ENCODE assay signal across 8 cellular contexts in genomic region chr1:88998716-88999115, GRCh38. TPM values are rescaled to one million over a fixed set of nuclear protein-coding genes. Genes with fewer than 3 reads are reported as not detected.
DNase-seq lines count a peak whose midpoint lies in the region; ATAC-seq and TF ChIP-seq lines count a peak whose summit lies in the region.

No MANE protein-coding gene starts in this region.

- H4K20me1 ChIP-seq in fibroblast of lung (ENCODE audit: control insufficient read depth, extremely low read depth, insufficient read depth, low read length) (no peaks in the 10 kb centered on the region), neural progenitor cell (ENCODE audit: low read depth) (no peaks in the 10 kb centered on the region)

- H3K9me3 ChIP-seq in BE2C (no peaks in the 10 kb centered on the region), fibroblast of lung (ENCODE audit: control insufficient read depth, insufficient read depth, low read depth, low read length) (no peaks in the 10 kb centered on the region), neural progenitor cell (ENCODE audit: low read depth) (no peaks in the 10 kb centered on the region)

- H3K4me3 Mint-ChIP-seq in neural progenitor cell = no peak overlapping the region

- no peak overlapping the region for H3K4me2 ChIP-seq in fibroblast of lung (ENCODE audit: extremely low read depth, insufficient read depth, low read length)
- no peak overlapping the region for H3K4me2 ChIP-seq in neural progenitor cell

- TF ChIP-seq CTCF in BE2C (IDR thresholded peaks at IDR 0.05; ENCODE audit: low read depth, low read length) (no peak; the same call in 1 of the 2 replicates), fibroblast of lung (conservative IDR thresholded peaks at IDR 0.05 in 1 of 2, IDR thresholded peaks at IDR 0.05 in 1 of 2; ENCODE audit: low read depth in 1 of 2, low read length in 2 of 2) (peak; percentile 24 to 34), neural progenitor cell (IDR thresholded peaks at IDR 0.05) (peak; percentile 66)

- no peaks in the 10 kb centered on the region for H3F3A ChIP-seq in neural progenitor cell (ENCODE audit: low read depth)

- H3K4me1 Mint-ChIP-seq in neural progenitor cell = peaks cover 6% of the 10 kb centered on the region

- H3K9me3 Mint-ChIP-seq in neural progenitor cell = no peaks in the 10 kb centered on the region

- ATAC-seq in GM18505 (IDR thresholded peaks at IDR 0.05; ENCODE audit: unreplicated experiment) (peak; percentile 69), HG02840 (IDR thresholded peaks at IDR 0.05; ENCODE audit: low FRiP score, unreplicated experiment) (peak; percentile 73)

- H3K27ac ChIP-seq in fibroblast of lung (ENCODE audit: insufficient read depth, low read length) = no peak overlapping the region
- no peak overlapping the region for H3K27ac ChIP-seq in neural progenitor cell

- H3K27ac Mint-ChIP-seq in neural progenitor cell = no peak overlapping the region

- no peaks in the 10 kb centered on the region for H3K27me3 Mint-ChIP-seq in neural progenitor cell (ENCODE audit: insufficient read depth, low read depth)

- peak; percentile 14 for DNase-seq in BE2C
- DNase-seq in NCI-H146 treated with DMSO at 0.1 percent for 48 hours (lab: John Stamatoyannopoulos, UW; ENCODE audit: unreplicated experiment) = peak; percentile 61
- DNase-seq in SKM-1 treated with dmso at 0.1 percent for 144 hours (lab: John Stamatoyannopoulos, UW; ENCODE audit: unreplicated experiment) = peak; percentile 77
- DNase-seq in fibroblast of lung (ENCODE audit: low read depth in 2 of 2) = peak; percentile 53 to 77
- peak; percentile 71 for DNase-seq in neural progenitor cell (ENCODE audit: low spot score)
- no peak for DNase-seq in T-helper 9 cell

- H3K4me3 ChIP-seq in BE2C (ENCODE audit: low read depth, low read length) (no peak overlapping the region), fibroblast of lung (replicated peaks in 1 of 4; ENCODE audit: control extremely low read depth in 1 of 4, insufficient read depth in 1 of 4, low read depth in 3 of 4, low read length in 4 of 4) (no peak overlapping the region), neural progenitor cell (no peak overlapping the region)

- no peaks in the 10 kb centered on the region for H3K79me2 ChIP-seq in fibroblast of lung (ENCODE audit: control insufficient read depth, insufficient read depth, low read length)
- H3K79me2 ChIP-seq in neural progenitor cell (ENCODE audit: low read depth) = no peaks in the 10 kb centered on the region

- H3K36me3 ChIP-seq in BE2C (no peaks in the 10 kb centered on the region), fibroblast of lung (ENCODE audit: control insufficient read depth, insufficient read depth, low read length) (no peaks in the 10 kb centered on the region), neural progenitor cell (no peaks in the 10 kb centered on the region)

- H3K9ac ChIP-seq in fibroblast of lung (ENCODE audit: insufficient read depth, low read length) (no peak overlapping the region), neural progenitor cell (no peak overlapping the region)

- no peaks in the 10 kb centered on the region for H3K27me3 ChIP-seq in BE2C
- H3K27me3 ChIP-seq in fibroblast of lung (ENCODE audit: control insufficient read depth, insufficient read depth, low read length) = no peaks in the 10 kb centered on the region
- H3K27me3 ChIP-seq in neural progenitor cell = no peaks in the 10 kb centered on the region

- no peak for TF ChIP-seq POLR2A in GM18505 (IDR thresholded peaks at IDR 0.05; ENCODE audit: borderline replicate concordance, extremely low read depth, insufficient read depth, insufficient read length)

- H2AFZ ChIP-seq in fibroblast of lung (ENCODE audit: low read length) (no peak overlapping the region), neural progenitor cell (replicated peaks) (no peak overlapping the region)

- no peaks in the 10 kb centered on the region for H3K4me1 ChIP-seq in BE2C
- H3K4me1 ChIP-seq in fibroblast of lung (ENCODE audit: control insufficient read depth, extremely low read depth, insufficient read depth, low read length) = no peaks in the 10 kb centered on the region
- H3K4me1 ChIP-seq in neural progenitor cell = peaks cover 2% of the 10 kb centered on the region

- no peaks in the 10 kb centered on the region for H3K36me3 Mint-ChIP-seq in neural progenitor cell

RNA-seq across cellular contexts. Expression of gene KYAT3, which starts 6.3 kb away (rescaled TPM):
- polyA plus RNA-seq in BE2C (2012; ENCODE audit: insufficient read depth, insufficient read length, low read depth) = 12.3 TPM
- total RNA-seq in fibroblast of lung (14.1 and 16.7 TPM in 2 replicates), neural progenitor cell (ENCODE audit: low replicate concordance) (80.2 and 113 TPM in 2 replicates)
- polyA plus RNA-seq in fibroblast of lung = 43.5 and 55.9 TPM in 2 replicates
- 26.8 and 35.0 TPM in 2 replicates for polyA plus RNA-seq in fibroblast of lung (2012)
- 0.70 and 1.3 TPM in 2 replicates for polyA minus RNA-seq in fibroblast of lung (ENCODE audit: low replicate concordance)

RNA-seq across cellular contexts. Expression of gene RBMXL1, which starts 6.3 kb away (rescaled TPM):
- polyA plus RNA-seq in BE2C (2012; ENCODE audit: insufficient read depth, insufficient read length, low read depth) = 5.7 TPM
- total RNA-seq in fibroblast of lung (11.2 and 12.1 TPM in 2 replicates), neural progenitor cell (ENCODE audit: low replicate concordance) (15.4 and 19.0 TPM in 2 replicates)
- 8.5 and 10.9 TPM in 2 replicates for polyA plus RNA-seq in fibroblast of lung
- 5.6 and 8.6 TPM in 2 replicates for polyA plus RNA-seq in fibroblast of lung (2012)
- 6.1 and 11.0 TPM in 2 replicates for polyA minus RNA-seq in fibroblast of lung (ENCODE audit: low replicate concordance)

RNA-seq across cellular contexts. Expression of gene GBP3, which starts 23.9 kb away (rescaled TPM):
- not detected for polyA plus RNA-seq in BE2C (2012; ENCODE audit: insufficient read depth, insufficient read length, low read depth)
- total RNA-seq in fibroblast of lung (44.9 and 46.0 TPM in 2 replicates), neural progenitor cell (ENCODE audit: low replicate concordance) (not detected in 2 replicates)
- polyA plus RNA-seq in fibroblast of lung = 51.5 and 75.1 TPM in 2 replicates
- polyA plus RNA-seq in fibroblast of lung (2012) = 29.2 and 46.7 TPM in 2 replicates
- polyA minus RNA-seq in fibroblast of lung (ENCODE audit: low replicate concordance) = 6.8 and 37.8 TPM in 2 replicates

Comparison
In these comparisons a context has a peak if more than half of its experiments do, and no peak if none do; other contexts are left out.
1. RNA of gene GBP3, which starts 23.9 kb away (total RNA-seq): 44.9 to 46.0 TPM in fibroblast of lung; not detected in neural progenitor cell; every median in the first group is over 10 times any median in the second.